19 cellular contexts compared by ENCODE assay signal in genomic region chr17:59542960-59543635, GRCh38. TPM values are rescaled to one million over a fixed set of nuclear protein-coding genes. Genes with fewer than 3 reads are reported as not detected.
DNase-seq lines count a peak whose midpoint lies in the region; TF ChIP-seq lines count a peak whose summit lies in the region.
"Had no signal": no experiment of that assay in that cellular context is flagged by ENCODE, and none has a peak within 500 bp of the region (broad histone marks: within the 10 kb centered on the region; RNA-seq: fewer than 3 reads in every experiment).

No MANE protein-coding gene starts in this region.

- H4K20me1 ChIP-seq in osteoblast (ENCODE audit: insufficient read depth, low read length): no peaks in the 10 kb centered on the region

- H3K27me3 ChIP-seq in osteoblast (ENCODE audit: insufficient read depth, low read length): peaks cover 5% of the 10 kb centered on the region
- H3K27me3 ChIP-seq: BE2C had no signal

- no peaks in the 10 kb centered on the region for H3K79me2 ChIP-seq in osteoblast (ENCODE audit: insufficient read depth, low read length)

- no peak overlapping the region for H3K4me3 Mint-ChIP-seq in activated naive CD8-positive, alpha-beta T cell treated with anti-CD3 and anti-CD28 coated beads for 36 hours
- H3K4me3 Mint-ChIP-seq: HFFc6; IgD-negative memory B cell; T-helper 1 cell treated with Interleukin-12 subunit alpha and Interleukin-12 subunit beta and Interleukin-4 antibody, amounts not matched to agents 30 μg/mL and 1 μg/mL, for 36 hours had no signal

- no peaks in the 10 kb centered on the region for H3K4me1 Mint-ChIP-seq in activated naive CD8-positive, alpha-beta T cell treated with anti-CD3 and anti-CD28 coated beads for 36 hours
- H3K4me1 Mint-ChIP-seq: IgD-negative memory B cell had no signal

- no peaks in the 10 kb centered on the region for H3K4me1 ChIP-seq in osteoblast (ENCODE audit: insufficient read depth, low read length)

- H2AFZ ChIP-seq in osteoblast (ENCODE audit: low read length): no peak overlapping the region

- no peak overlapping the region for H3K27ac ChIP-seq in osteoblast (ENCODE audit: low read depth, low read length)
- H3K27ac ChIP-seq: SK-N-MC had no signal

- no peak overlapping the region for H3K27ac Mint-ChIP-seq in activated naive CD8-positive, alpha-beta T cell treated with anti-CD3 and anti-CD28 coated beads for 36 hours
- H3K27ac Mint-ChIP-seq: HFFc6; IgD-negative memory B cell; T-helper 1 cell treated with Interleukin-12 subunit alpha and Interleukin-12 subunit beta and Interleukin-4 antibody, amounts not matched to agents 30 μg/mL and 1 μg/mL, for 36 hours had no signal

- peaks cover 8% of the 10 kb centered on the region for H3K27me3 Mint-ChIP-seq in activated naive CD8-positive, alpha-beta T cell treated with anti-CD3 and anti-CD28 coated beads for 36 hours

- DNase-seq in CD1c-positive myeloid dendritic cell (ENCODE audit: extremely low spot score): peak; percentile 65
- DNase-seq in MV-4-11 (lab: John Stamatoyannopoulos, UW): peak; percentile 90
- DNase-seq in SKM-1 (lab: John Stamatoyannopoulos, UW; ENCODE audit: unreplicated experiment): peak; percentile 72
- DNase-seq in osteoblast (ENCODE audit: insufficient read length, low spot score, missing footprints): peak; percentile 70
- no peak for DNase-seq in activated naive CD4-positive, alpha-beta T cell (lab: John Stamatoyannopoulos, UW)
- no peak for DNase-seq in activated naive CD8-positive, alpha-beta T cell treated with anti-CD3 and anti-CD28 coated beads for 36 hours
- DNase-seq in superior temporal gyrus (ENCODE audit: extremely low spot score): no peak
- DNase-seq: ACHN, BE2C, GOT3, HFFc6, NCI-H1105 treated with DMSO at 0.1 percent for 48 hours, NCI-H187 treated with DMSO at 0.1 percent for 48 hours, NCI-H2171, NCI-H510A, PC-3 had no signal

- H3K9me3 Mint-ChIP-seq in activated naive CD8-positive, alpha-beta T cell treated with anti-CD3 and anti-CD28 coated beads for 36 hours: no peaks in the 10 kb centered on the region
- H3K9me3 Mint-ChIP-seq: HFFc6; IgD-negative memory B cell; T-helper 1 cell treated with Interleukin-12 subunit alpha and Interleukin-12 subunit beta and Interleukin-4 antibody, amounts not matched to agents 30 μg/mL and 1 μg/mL, for 36 hours had no signal

- TF ChIP-seq CTCF in osteoblast (IDR thresholded peaks at IDR 0.05; ENCODE audit: extremely low read depth, low read depth, low read length): no peak

- no peak overlapping the region for H3K4me2 ChIP-seq in osteoblast (ENCODE audit: insufficient read depth, low read length)

- no peaks in the 10 kb centered on the region for H3K9me3 ChIP-seq in osteoblast (ENCODE audit: low read depth, low read length)
- H3K9me3 ChIP-seq: BE2C had no signal

- no peaks in the 10 kb centered on the region for H3K36me3 Mint-ChIP-seq in activated naive CD8-positive, alpha-beta T cell treated with anti-CD3 and anti-CD28 coated beads for 36 hours
- H3K36me3 Mint-ChIP-seq: IgD-negative memory B cell had no signal

- no peaks in the 10 kb centered on the region for H3K36me3 ChIP-seq in osteoblast (ENCODE audit: insufficient read depth, low read length)
- H3K36me3 ChIP-seq: BE2C had no signal

- H3K4me3 ChIP-seq in osteoblast (ENCODE audit: insufficient read depth, low read length): no peak overlapping the region
- H3K4me3 ChIP-seq: SK-N-MC had no signal

RNA-seq across cellular contexts. Expression of gene DHX40, which starts 22.3 kb away (rescaled TPM):
- total RNA-seq in osteoblast: 74.6 and 76.4 TPM in 2 replicates
- 10 to 100 TPM; 23.3 to 24.0 TPM for total RNA-seq in activated naive CD8-positive, alpha-beta T cell treated with anti-CD3 and anti-CD28 coated beads for 36 hours

Comparison
In these comparisons a context has a peak if more than half of its experiments do, and no peak if none do; other contexts are left out.
1. DNase-seq: peak in CD1c-positive myeloid dendritic cell (single experiment), MV-4-11 (single experiment), SKM-1 (single experiment) and osteoblast (single experiment); none in activated naive CD4-positive, alpha-beta T cell (0 of 4), activated naive CD8-positive, alpha-beta T cell treated with anti-CD3 and anti-CD28 coated beads for 36 hours (single experiment) and superior temporal gyrus (single experiment).